Comparison of ENCODE assay signal across 1 cellular context in the genomic region with DNA sequence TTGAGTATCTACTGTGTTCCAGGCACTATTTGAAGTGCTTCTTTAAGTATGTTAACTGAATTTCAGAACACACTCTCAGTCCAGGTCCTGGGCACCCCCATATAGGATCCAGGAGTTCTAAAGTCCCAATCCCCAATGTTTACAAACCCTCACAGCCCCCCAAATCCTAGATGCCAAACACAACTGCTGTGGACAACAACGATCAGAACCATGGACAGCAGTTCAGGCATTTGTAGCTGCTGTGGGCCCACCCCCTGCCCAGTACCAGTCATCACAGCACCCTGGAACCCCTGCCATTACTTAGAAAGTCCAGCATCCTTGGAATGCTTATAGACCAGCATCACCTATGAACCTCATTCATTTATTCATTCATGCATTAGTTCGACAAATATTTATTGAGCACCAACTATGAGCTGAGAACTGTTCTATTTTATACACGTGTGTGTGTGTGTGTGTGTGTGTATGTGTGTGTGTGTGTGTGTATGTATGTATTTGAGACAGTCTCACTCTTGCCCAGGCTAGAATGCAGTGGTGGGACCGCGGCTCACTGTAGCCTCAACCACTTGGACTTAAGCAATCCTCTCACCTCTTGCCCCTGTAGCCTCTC.
A peak's percentile ranks its signal among the peaks of the same experiment; 100 is the strongest.
TF ChIP-seq lines count a peak whose summit lies in the region.

No MANE protein-coding gene starts in this region.

TF ChIP-seq in HEK293, 187 proteins besides CTCF, POLR2A, EP300 and RAD21 (continued from another document):
- TF ChIP-seq, protein P1, sequence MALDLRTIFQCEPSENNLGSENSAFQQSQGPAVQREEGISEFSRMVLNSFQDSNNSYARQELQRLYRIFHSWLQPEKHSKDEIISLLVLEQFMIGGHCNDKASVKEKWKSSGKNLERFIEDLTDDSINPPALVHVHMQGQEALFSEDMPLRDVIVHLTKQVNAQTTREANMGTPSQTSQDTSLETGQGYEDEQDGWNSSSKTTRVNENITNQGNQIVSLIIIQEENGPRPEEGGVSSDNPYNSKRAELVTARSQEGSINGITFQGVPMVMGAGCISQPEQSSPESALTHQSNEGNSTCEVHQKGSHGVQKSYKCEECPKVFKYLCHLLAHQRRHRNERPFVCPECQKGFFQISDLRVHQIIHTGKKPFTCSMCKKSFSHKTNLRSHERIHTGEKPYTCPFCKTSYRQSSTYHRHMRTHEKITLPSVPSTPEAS (tag by site-specific recombination; IDR thresholded peaks at IDR 0.05), result peak; percentile 88
- no peak for TF ChIP-seq SALL2 (tag by site-specific recombination; IDR thresholded peaks at IDR 0.05; ENCODE audit: borderline replicate concordance)
- no peak for TF ChIP-seq SP2 (tag by site-specific recombination; IDR thresholded peaks at IDR 0.05)
- TF ChIP-seq BCL11B (tag by site-specific recombination; IDR thresholded peaks at IDR 0.05; ENCODE audit: low read depth), result no peak
- TF ChIP-seq, protein P2, sequence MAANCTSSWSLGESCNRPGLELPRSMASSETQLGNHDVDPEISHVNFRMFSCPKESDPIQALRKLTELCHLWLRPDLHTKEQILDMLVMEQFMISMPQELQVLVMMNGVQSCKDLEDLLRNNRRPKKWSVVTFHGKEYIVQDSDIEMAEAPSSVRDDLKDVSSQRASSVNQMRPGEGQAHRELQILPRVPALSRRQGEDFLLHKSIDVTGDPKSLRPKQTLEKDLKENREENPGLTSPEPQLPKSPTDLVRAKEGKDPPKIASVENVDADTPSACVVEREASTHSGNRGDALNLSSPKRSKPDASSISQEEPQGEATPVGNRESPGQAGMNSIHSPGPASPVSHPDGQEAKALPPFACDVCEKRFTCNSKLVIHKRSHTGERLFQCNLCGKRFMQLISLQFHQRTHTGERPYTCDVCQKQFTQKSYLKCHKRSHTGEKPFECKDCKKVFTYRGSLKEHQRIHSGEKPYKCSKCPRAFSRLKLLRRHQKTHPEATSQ (tag by site-specific recombination; IDR thresholded peaks at IDR 0.05), result no peak
- TF ChIP-seq HOXC10 (CRISPR knock-in tag; IDR thresholded peaks at IDR 0.05), result no peak
- TF ChIP-seq, protein P3, sequence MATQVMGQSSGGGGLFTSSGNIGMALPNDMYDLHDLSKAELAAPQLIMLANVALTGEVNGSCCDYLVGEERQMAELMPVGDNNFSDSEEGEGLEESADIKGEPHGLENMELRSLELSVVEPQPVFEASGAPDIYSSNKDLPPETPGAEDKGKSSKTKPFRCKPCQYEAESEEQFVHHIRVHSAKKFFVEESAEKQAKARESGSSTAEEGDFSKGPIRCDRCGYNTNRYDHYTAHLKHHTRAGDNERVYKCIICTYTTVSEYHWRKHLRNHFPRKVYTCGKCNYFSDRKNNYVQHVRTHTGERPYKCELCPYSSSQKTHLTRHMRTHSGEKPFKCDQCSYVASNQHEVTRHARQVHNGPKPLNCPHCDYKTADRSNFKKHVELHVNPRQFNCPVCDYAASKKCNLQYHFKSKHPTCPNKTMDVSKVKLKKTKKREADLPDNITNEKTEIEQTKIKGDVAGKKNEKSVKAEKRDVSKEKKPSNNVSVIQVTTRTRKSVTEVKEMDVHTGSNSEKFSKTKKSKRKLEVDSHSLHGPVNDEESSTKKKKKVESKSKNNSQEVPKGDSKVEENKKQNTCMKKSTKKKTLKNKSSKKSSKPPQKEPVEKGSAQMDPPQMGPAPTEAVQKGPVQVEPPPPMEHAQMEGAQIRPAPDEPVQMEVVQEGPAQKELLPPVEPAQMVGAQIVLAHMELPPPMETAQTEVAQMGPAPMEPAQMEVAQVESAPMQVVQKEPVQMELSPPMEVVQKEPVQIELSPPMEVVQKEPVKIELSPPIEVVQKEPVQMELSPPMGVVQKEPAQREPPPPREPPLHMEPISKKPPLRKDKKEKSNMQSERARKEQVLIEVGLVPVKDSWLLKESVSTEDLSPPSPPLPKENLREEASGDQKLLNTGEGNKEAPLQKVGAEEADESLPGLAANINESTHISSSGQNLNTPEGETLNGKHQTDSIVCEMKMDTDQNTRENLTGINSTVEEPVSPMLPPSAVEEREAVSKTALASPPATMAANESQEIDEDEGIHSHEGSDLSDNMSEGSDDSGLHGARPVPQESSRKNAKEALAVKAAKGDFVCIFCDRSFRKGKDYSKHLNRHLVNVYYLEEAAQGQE (tag by site-specific recombination; IDR thresholded peaks at IDR 0.05), result peak; percentile 100
- no peak for TF ChIP-seq ZNF274 (IDR thresholded peaks at IDR 0.05; ENCODE audit: low read length)
- no peak for TF ChIP-seq ZNF274 (tag by site-specific recombination; IDR thresholded peaks at IDR 0.05; ENCODE audit: borderline replicate concordance)
- TF ChIP-seq ZNF394 (tag by site-specific recombination; IDR thresholded peaks at IDR 0.05; ENCODE audit: borderline replicate concordance), result no peak
- TF ChIP-seq, protein P4, sequence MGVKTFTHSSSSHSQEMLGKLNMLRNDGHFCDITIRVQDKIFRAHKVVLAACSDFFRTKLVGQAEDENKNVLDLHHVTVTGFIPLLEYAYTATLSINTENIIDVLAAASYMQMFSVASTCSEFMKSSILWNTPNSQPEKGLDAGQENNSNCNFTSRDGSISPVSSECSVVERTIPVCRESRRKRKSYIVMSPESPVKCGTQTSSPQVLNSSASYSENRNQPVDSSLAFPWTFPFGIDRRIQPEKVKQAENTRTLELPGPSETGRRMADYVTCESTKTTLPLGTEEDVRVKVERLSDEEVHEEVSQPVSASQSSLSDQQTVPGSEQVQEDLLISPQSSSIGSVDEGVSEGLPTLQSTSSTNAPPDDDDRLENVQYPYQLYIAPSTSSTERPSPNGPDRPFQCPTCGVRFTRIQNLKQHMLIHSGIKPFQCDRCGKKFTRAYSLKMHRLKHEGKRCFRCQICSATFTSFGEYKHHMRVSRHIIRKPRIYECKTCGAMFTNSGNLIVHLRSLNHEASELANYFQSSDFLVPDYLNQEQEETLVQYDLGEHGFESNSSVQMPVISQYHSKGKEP (tag by site-specific recombination; IDR thresholded peaks at IDR 0.05), result no peak
- peak; percentile 75 for TF ChIP-seq ZBTB17 (tag by site-specific recombination; IDR thresholded peaks at IDR 0.05)
- no peak for TF ChIP-seq ZNF324 (tag by site-specific recombination; IDR thresholded peaks at IDR 0.05)
- TF ChIP-seq ZBTB48 (tag by site-specific recombination; IDR thresholded peaks at IDR 0.05), result no peak
- TF ChIP-seq GLIS1 (tag by site-specific recombination; IDR thresholded peaks at IDR 0.05), result 0 out of 2 replicates have a peak, but pooled peaks have one; percentile 30
- TF ChIP-seq, protein P5, sequence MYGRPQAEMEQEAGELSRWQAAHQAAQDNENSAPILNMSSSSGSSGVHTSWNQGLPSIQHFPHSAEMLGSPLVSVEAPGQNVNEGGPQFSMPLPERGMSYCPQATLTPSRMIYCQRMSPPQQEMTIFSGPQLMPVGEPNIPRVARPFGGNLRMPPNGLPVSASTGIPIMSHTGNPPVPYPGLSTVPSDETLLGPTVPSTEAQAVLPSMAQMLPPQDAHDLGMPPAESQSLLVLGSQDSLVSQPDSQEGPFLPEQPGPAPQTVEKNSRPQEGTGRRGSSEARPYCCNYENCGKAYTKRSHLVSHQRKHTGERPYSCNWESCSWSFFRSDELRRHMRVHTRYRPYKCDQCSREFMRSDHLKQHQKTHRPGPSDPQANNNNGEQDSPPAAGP (tag by site-specific recombination; IDR thresholded peaks at IDR 0.05), result no peak
- TF ChIP-seq KLF8 (tag by site-specific recombination; IDR thresholded peaks at IDR 0.05), result no peak
- TF ChIP-seq ZNF10 (tag by site-specific recombination; IDR thresholded peaks at IDR 0.05), result no peak
- TF ChIP-seq ZFHX2 (tag by site-specific recombination; conservative IDR thresholded peaks at IDR 0.05), result no peak
- 0 out of 2 replicates have a peak, but pooled peaks have one; percentile 65 for TF ChIP-seq ZNF747 (tag by site-specific recombination; IDR thresholded peaks at IDR 0.05)
- TF ChIP-seq ZNF664 (tag by site-specific recombination; IDR thresholded peaks at IDR 0.05), result 0 out of 2 replicates have a peak, but pooled peaks have one; percentile 56
- TF ChIP-seq ZFP3 (tag by site-specific recombination; IDR thresholded peaks at IDR 0.05; ENCODE audit: low read depth), result no peak
- no peak for TF ChIP-seq ZNF404 (tag by site-specific recombination; IDR thresholded peaks at IDR 0.05)
- TF ChIP-seq REPIN1 (tag by site-specific recombination; IDR thresholded peaks at IDR 0.05; ENCODE audit: low read depth), result no peak
- TF ChIP-seq, protein P6, sequence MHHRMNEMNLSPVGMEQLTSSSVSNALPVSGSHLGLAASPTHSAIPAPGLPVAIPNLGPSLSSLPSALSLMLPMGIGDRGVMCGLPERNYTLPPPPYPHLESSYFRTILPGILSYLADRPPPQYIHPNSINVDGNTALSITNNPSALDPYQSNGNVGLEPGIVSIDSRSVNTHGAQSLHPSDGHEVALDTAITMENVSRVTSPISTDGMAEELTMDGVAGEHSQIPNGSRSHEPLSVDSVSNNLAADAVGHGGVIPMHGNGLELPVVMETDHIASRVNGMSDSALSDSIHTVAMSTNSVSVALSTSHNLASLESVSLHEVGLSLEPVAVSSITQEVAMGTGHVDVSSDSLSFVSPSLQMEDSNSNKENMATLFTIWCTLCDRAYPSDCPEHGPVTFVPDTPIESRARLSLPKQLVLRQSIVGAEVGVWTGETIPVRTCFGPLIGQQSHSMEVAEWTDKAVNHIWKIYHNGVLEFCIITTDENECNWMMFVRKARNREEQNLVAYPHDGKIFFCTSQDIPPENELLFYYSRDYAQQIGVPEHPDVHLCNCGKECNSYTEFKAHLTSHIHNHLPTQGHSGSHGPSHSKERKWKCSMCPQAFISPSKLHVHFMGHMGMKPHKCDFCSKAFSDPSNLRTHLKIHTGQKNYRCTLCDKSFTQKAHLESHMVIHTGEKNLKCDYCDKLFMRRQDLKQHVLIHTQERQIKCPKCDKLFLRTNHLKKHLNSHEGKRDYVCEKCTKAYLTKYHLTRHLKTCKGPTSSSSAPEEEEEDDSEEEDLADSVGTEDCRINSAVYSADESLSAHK (tag by site-specific recombination; IDR thresholded peaks at IDR 0.05), result no peak
- no peak for TF ChIP-seq ZNF112 (tag by site-specific recombination; IDR thresholded peaks at IDR 0.05)
- TF ChIP-seq, protein P7, sequence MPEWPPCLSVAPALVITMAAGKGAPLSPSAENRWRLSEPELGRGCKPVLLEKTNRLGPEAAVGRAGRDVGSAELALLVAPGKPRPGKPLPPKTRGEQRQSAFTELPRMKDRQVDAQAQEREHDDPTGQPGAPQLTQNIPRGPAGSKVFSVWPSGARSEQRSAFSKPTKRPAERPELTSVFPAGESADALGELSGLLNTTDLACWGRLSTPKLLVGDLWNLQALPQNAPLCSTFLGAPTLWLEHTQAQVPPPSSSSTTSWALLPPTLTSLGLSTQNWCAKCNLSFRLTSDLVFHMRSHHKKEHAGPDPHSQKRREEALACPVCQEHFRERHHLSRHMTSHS (tag by site-specific recombination; IDR thresholded peaks at IDR 0.05), result no peak
- TF ChIP-seq ZFP69B (tag by site-specific recombination; IDR thresholded peaks at IDR 0.05), result peak; percentile 100
- TF ChIP-seq BCL11A (tag by site-specific recombination; IDR thresholded peaks at IDR 0.05; ENCODE audit: low read depth), result no peak
- no peak for TF ChIP-seq ZSCAN16 (tag by site-specific recombination; IDR thresholded peaks at IDR 0.05)
- TF ChIP-seq RBAK (tag by site-specific recombination; IDR thresholded peaks at IDR 0.05), result no peak
- TF ChIP-seq, protein P8, sequence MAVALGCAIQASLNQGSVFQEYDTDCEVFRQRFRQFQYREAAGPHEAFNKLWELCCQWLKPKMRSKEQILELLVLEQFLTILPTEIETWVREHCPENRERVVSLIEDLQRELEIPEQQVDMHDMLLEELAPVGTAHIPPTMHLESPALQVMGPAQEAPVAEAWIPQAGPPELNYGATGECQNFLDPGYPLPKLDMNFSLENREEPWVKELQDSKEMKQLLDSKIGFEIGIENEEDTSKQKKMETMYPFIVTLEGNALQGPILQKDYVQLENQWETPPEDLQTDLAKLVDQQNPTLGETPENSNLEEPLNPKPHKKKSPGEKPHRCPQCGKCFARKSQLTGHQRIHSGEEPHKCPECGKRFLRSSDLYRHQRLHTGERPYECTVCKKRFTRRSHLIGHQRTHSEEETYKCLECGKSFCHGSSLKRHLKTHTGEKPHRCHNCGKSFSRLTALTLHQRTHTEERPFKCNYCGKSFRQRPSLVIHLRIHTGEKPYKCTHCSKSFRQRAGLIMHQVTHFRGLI (tag by site-specific recombination; IDR thresholded peaks at IDR 0.05), result no peak
- TF ChIP-seq ZNF629 (tag by site-specific recombination; IDR thresholded peaks at IDR 0.05), result no peak
TF ChIP-seq in HEK293: peak in this region for 10.
